Comparison of ENCODE assay signal across 12 cellular contexts in the genomic region with DNA sequence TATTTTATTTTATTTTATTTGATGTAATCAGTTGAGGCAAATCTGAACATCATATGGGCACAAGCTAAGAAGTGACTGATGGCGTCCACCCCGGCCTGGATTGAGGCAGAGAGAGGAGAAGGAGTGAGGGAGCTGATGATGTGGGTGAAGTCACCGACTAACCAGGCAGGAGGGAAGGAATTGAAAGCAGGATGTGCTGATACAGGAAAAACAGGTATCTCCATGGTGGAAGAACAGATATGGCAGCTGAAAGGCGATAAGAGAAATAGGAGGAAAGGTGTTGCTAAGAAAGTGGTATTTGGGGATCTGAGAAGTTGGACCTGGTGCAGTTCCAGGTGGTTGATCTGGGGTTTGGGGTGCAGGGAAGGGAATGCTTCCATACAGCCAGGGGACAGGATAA. TPM values are rescaled to one million over a fixed set of nuclear protein-coding genes. Genes with fewer than 3 reads are reported as not detected.
"Had no signal": no experiment of that assay in that cellular context is flagged by ENCODE, and none has a peak within 500 bp of the region (broad histone marks: within the 10 kb centered on the region; RNA-seq: fewer than 3 reads in every experiment).

No MANE protein-coding gene starts in this region.

- H3K9me3 ChIP-seq: HAP-1 had no signal

- H3K36me3 ChIP-seq: HAP-1 had no signal

- DNase-seq: GM23248, GOT3, H7, HFFc6 had no signal

- H2AFZ ChIP-seq: GM23248 had no signal

- H3K27ac ChIP-seq: GM23248, HL-60, KMS-11 had no signal

- H3K4me3 ChIP-seq: GM23248, HAP-1 had no signal

- ATAC-seq: HCT116, HepG2 had no signal

- FAIRE-seq: HepG2 had no signal

- H3K4me1 ChIP-seq: HAP-1 had no signal

- H3K4me3 Mint-ChIP-seq: HFFc6, IgD-negative memory B cell had no signal

- H3K4me2 ChIP-seq: KMS-11 had no signal

- H3K9ac ChIP-seq: GM23248, KMS-11 had no signal

- H3K27ac Mint-ChIP-seq: HFFc6, IgD-negative memory B cell had no signal

RNA-seq across cellular contexts. Expression of a gene that starts 37.6 kb away (rescaled TPM):
- total RNA-seq: GM23248, H4, H7, HepG2, HFFc6, HT1080 had no signal
- polyA plus RNA-seq: HepG2, IgD-negative memory B cell had no signal
